ENCODE assay signal across 14 cellular contexts in the genomic region with DNA sequence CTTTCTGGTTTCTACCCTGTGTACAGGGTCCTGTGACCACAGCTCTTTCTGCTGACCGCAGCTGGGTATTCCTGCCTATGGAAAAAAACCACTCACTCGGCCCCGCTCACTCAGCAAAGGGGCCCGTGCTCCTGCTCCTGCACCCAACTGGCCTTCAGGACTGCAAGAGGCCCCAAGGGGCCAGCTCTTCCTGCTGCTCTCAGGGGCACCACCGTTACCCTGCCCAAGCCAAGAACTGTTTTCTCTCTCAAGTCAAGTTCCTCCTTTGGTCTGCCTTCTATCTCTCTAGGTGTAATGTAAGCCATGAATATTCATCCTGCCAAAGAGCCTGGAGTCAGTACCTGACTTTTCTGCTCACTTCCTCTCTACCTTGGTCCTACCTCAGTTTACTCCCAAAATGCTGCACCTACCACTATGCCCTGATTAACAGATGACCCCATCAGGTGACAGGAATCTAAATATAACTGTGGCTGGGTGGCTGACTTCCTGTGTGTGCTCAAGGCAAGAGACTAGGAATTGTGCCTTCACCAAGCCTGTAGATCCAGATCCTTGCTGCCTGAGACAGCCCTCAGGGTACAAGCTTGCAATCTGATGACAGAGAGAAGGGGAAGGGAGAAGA. TPM values are rescaled to one million over a fixed set of nuclear protein-coding genes. Genes with fewer than 3 reads are reported as not detected.
DNase-seq lines count a peak whose midpoint lies in the region; ATAC-seq and TF ChIP-seq lines count a peak whose summit lies in the region.
"Had no signal": no experiment of that assay in that cellular context is flagged by ENCODE, and none has a peak within 500 bp of the region (broad histone marks: within the 10 kb centered on the region; RNA-seq: fewer than 3 reads in every experiment).

No MANE protein-coding gene starts in this region.

- TF ChIP-seq CTCF in MCF 10A (IDR thresholded peaks at IDR 0.05; ENCODE audit: unreplicated experiment) = no peak
- TF ChIP-seq CTCF in mammary epithelial cell (conservative IDR thresholded peaks at IDR 0.05 in 1 of 2, IDR thresholded peaks at IDR 0.05 in 1 of 2; ENCODE audit: extremely low read depth in 1 of 2, insufficient read depth in 1 of 2, low read depth in 1 of 2, low read length in 2 of 2) = no peak
- no peak for TF ChIP-seq CTCF in NB4 (IDR thresholded peaks at IDR 0.05; ENCODE audit: low read depth, low read length)
- TF ChIP-seq CTCF in epithelial cell of esophagus (IDR thresholded peaks at IDR 0.05; ENCODE audit: insufficient read depth, low read depth, low read length, missing control alignments) = no peak

- no peaks in the 10 kb centered on the region for H3K4me1 Mint-ChIP-seq in MCF 10A (ENCODE audit: insufficient read depth, unreplicated experiment)
- peaks cover 35 to 48% of the 10 kb centered on the region in 2 donors for H3K4me1 Mint-ChIP-seq in stimulated activated naive B cell treated with anti-CD40 and anti-IgM and Interleukin-4, amounts not matched to agents 10 μg/mL and 1 μg/mL and 100 μg/mL, for 72 hours
- H3K4me1 Mint-ChIP-seq in activated CD4-positive, alpha-beta T cell treated with anti-CD3 and anti-CD28 coated beads, Interleukin-2, amount 10 ng/mL, durations not matched to agents 7 days and 5 days = peaks cover 11% of the 10 kb centered on the region

- WGBS in mammary epithelial cell (ENCODE audit: low coverage, missing lambda C conversion rate) = 70% methylated on average over 5 of the region's 5 CpGs

- peak; percentile 93 to 94 for ATAC-seq in stimulated activated naive B cell treated with anti-CD40 and anti-IgM and Interleukin-4, amounts not matched to agents 10 μg/mL and 1 μg/mL and 100 μg/mL, for 72 hours (replicated peaks)

- no peaks in the 10 kb centered on the region for H3K27me3 Mint-ChIP-seq in MCF 10A (ENCODE audit: insufficient read depth, unreplicated experiment)
- H3K27me3 Mint-ChIP-seq in stimulated activated naive B cell treated with anti-CD40 and anti-IgM and Interleukin-4, amounts not matched to agents 10 μg/mL and 1 μg/mL and 100 μg/mL, for 72 hours = no peaks in the 10 kb centered on the region
- no peaks in the 10 kb centered on the region for H3K27me3 Mint-ChIP-seq in activated CD4-positive, alpha-beta T cell treated with anti-CD3 and anti-CD28 coated beads, Interleukin-2, amount 10 ng/mL, durations not matched to agents 7 days and 5 days

- H3K4me3 Mint-ChIP-seq in MCF 10A (ENCODE audit: unreplicated experiment) = no peak overlapping the region
- peak overlapping the region; percentile 62 to 76 for H3K4me3 Mint-ChIP-seq in stimulated activated naive B cell treated with anti-CD40 and anti-IgM and Interleukin-4, amounts not matched to agents 10 μg/mL and 1 μg/mL and 100 μg/mL, for 72 hours
- H3K4me3 Mint-ChIP-seq in activated CD4-positive, alpha-beta T cell treated with anti-CD3 and anti-CD28 coated beads, Interleukin-2, amount 10 ng/mL, durations not matched to agents 7 days and 5 days = no peak overlapping the region

- POLR2A ChIA-PET in MCF 10A (lab: Yijun Ruan, JAX) = no interaction called here
- POLR2A ChIA-PET in activated CD4-positive, alpha-beta T cell treated with anti-CD3 and anti-CD28 coated beads, Interleukin-2, amount 10 ng/mL, durations not matched to agents 7 days and 5 days (lab: Charles Lee) = no interaction called here

- H3K79me2 ChIP-seq in mammary epithelial cell (ENCODE audit: insufficient read depth, low read length) = no peaks in the 10 kb centered on the region

- no peaks in the 10 kb centered on the region for H3K9me3 ChIP-seq in mammary epithelial cell (replicated peaks; ENCODE audit: insufficient read depth, low read length)
- H3K9me3 ChIP-seq: prostate gland had no signal

- BruUV-seq in MCF 10A (replicated peaks; lab: Mats Ljungman, UMichigan) (no TSS peak), mammary epithelial cell (replicated peaks; lab: Mats Ljungman, UMichigan) (no TSS peak)

- no peaks in the 10 kb centered on the region for H3K27me3 ChIP-seq in mammary epithelial cell (ENCODE audit: insufficient read depth, low read length)

- no peaks in the 10 kb centered on the region for H3K36me3 ChIP-seq in mammary epithelial cell (ENCODE audit: insufficient read depth, low read length)
- H3K36me3 ChIP-seq: prostate gland had no signal

- no peak overlapping the region for H3K4me3 ChIP-seq in mammary epithelial cell (replicated peaks in 1 of 3; ENCODE audit: insufficient read depth in 1 of 3, low read depth in 2 of 3, low read length in 3 of 3)
- peak overlapping the region; percentile 44 for H3K4me3 ChIP-seq in NB4 (ENCODE audit: low read depth, low read length)
- H3K4me3 ChIP-seq in epithelial cell of esophagus (ENCODE audit: low read length) = no peak overlapping the region
- H3K4me3 ChIP-seq: prostate gland had no signal

- dilution Hi-C loops in mammary epithelial cell (cut with HindIII; ENCODE audit: low sequenced_read_pairs) = no loop called here

- no peaks in the 10 kb centered on the region for H3K9me3 Mint-ChIP-seq in MCF 10A (ENCODE audit: unreplicated experiment)
- H3K9me3 Mint-ChIP-seq in stimulated activated naive B cell treated with anti-CD40 and anti-IgM and Interleukin-4, amounts not matched to agents 10 μg/mL and 1 μg/mL and 100 μg/mL, for 72 hours = no peaks in the 10 kb centered on the region
- H3K9me3 Mint-ChIP-seq in activated CD4-positive, alpha-beta T cell treated with anti-CD3 and anti-CD28 coated beads, Interleukin-2, amount 10 ng/mL, durations not matched to agents 7 days and 5 days = no peaks in the 10 kb centered on the region

- H3K9ac ChIP-seq in mammary epithelial cell (ENCODE audit: insufficient read depth, low read length) = no peak overlapping the region

- peak overlapping the region; percentile 10 for H3K27ac Mint-ChIP-seq in MCF 10A (ENCODE audit: low read depth, unreplicated experiment)
- peak overlapping the region; percentile 84 for H3K27ac Mint-ChIP-seq in stimulated activated naive B cell treated with anti-CD40 and anti-IgM and Interleukin-4, amounts not matched to agents 10 μg/mL and 1 μg/mL and 100 μg/mL, for 72 hours
- H3K27ac Mint-ChIP-seq in activated CD4-positive, alpha-beta T cell treated with anti-CD3 and anti-CD28 coated beads, Interleukin-2, amount 10 ng/mL, durations not matched to agents 7 days and 5 days = no peak overlapping the region

- no peaks in the 10 kb centered on the region for H4K20me1 ChIP-seq in mammary epithelial cell (ENCODE audit: insufficient read depth, low read length)

- CTCF ChIA-PET in MCF 10A (lab: Yijun Ruan, JAX) = interaction anchor here (0.6 to 0.7 kb wide), 2 partner anchors 10 to 1532 kb away, joined by 3 read pairs; no protein-coding TSS in a partner anchor
- CTCF ChIA-PET in mammary epithelial cell (lab: Charles Lee; ENCODE audit: low non-redundant PET) = no interaction called here
- CTCF ChIA-PET in activated CD4-positive, alpha-beta T cell treated with anti-CD3 and anti-CD28 coated beads, Interleukin-2, amount 10 ng/mL, durations not matched to agents 7 days and 5 days (lab: Charles Lee) = interaction anchor here (0.9 to 1.3 kb wide), 3 partner anchors 9 to 184 kb away, joined by 3 read pairs; a partner anchor contains a TSS

- no peak overlapping the region for H3K4me2 ChIP-seq in mammary epithelial cell (ENCODE audit: insufficient read depth, low read depth, low read length)

- TF ChIP-seq POLR2A in NB4 (IDR thresholded peaks at IDR 0.05; ENCODE audit: extremely low read depth, insufficient read length) = peak; percentile 8

- intact Hi-C loops in MCF 10A (cut with micrococcal nuclease) = no loop called here
- intact Hi-C loops in mammary epithelial cell (cut with micrococcal nuclease) = no loop called here

- H3K4me1 ChIP-seq in mammary epithelial cell (ENCODE audit: insufficient read depth, low read length) = no peaks in the 10 kb centered on the region

- no peak for DNase-seq in MCF 10A (ENCODE audit: unreplicated experiment)
- DNase-seq in mammary epithelial cell = no peak
- peak; percentile 94 for DNase-seq in NB4 (ENCODE audit: low read depth)
- peak; percentile 47 for DNase-seq in epithelial cell of esophagus (ENCODE audit: low read depth)
- DNase-seq in stimulated activated naive B cell treated with anti-CD40 and anti-IgM and Interleukin-4, amounts not matched to agents 10 μg/mL and 1 μg/mL and 100 μg/mL, for 72 hours = peak; percentile 51
- no peak for DNase-seq in activated CD4-positive, alpha-beta T cell treated with anti-CD3 and anti-CD28 coated beads for 48 hours
- no peak for DNase-seq in HCEC 1CT
- DNase-seq in activated CD4-positive, alpha-beta T cell treated with anti-CD3 and anti-CD28 coated beads, Interleukin-2, amount 10 ng/mL, durations not matched to agents 7 days and 5 days = no peak
- DNase-seq: amniotic stem cell, NCI-H1105 treated with DMSO at 0.1 percent for 48 hours, NCI-H526 had no signal

- no peak overlapping the region for H2AFZ ChIP-seq in mammary epithelial cell (ENCODE audit: low read depth, low read length)

- in situ Hi-C loops in mammary epithelial cell (cut with MboI; ENCODE audit: low sequenced_read_pairs in 2 of 2) = no loop called here

- H3K27ac ChIP-seq in mammary epithelial cell (ENCODE audit: insufficient read depth, low read depth, low read length) = no peak overlapping the region
- H3K27ac ChIP-seq: prostate gland had no signal

- H3K36me3 Mint-ChIP-seq in MCF 10A (ENCODE audit: insufficient read depth, unreplicated experiment) = no peaks in the 10 kb centered on the region
- H3K36me3 Mint-ChIP-seq in stimulated activated naive B cell treated with anti-CD40 and anti-IgM and Interleukin-4, amounts not matched to agents 10 μg/mL and 1 μg/mL and 100 μg/mL, for 72 hours = peaks cover 2 to 9% of the 10 kb centered on the region in 2 donors
- no peaks in the 10 kb centered on the region for H3K36me3 Mint-ChIP-seq in activated CD4-positive, alpha-beta T cell treated with anti-CD3 and anti-CD28 coated beads, Interleukin-2, amount 10 ng/mL, durations not matched to agents 7 days and 5 days (ENCODE audit: low read depth)

RNA-seq across cellular contexts. Expression of a gene that starts 20.4 kb away (rescaled TPM):
- total RNA-seq in MCF 10A (2022) (not detected in 2 replicates), mammary epithelial cell (not detected)
- polyA plus RNA-seq in mammary epithelial cell = not detected
- not detected for polyA minus RNA-seq in mammary epithelial cell
- not detected for total RNA-seq in activated CD4-positive, alpha-beta T cell treated with anti-CD3 and anti-CD28 coated beads, Interleukin-2, amount 10 ng/mL, durations not matched to agents 7 days and 5 days
- total RNA-seq: T-helper 1 cell treated with Interleukin-12 subunit alpha and Interleukin-12 subunit beta and Interleukin-4 antibody, amounts not matched to agents 30 ng/mL and 1 ng/mL, for 36 hours had no signal
- polyA plus RNA-seq: AG04450 had no signal

RNA-seq across cellular contexts. Expression of a gene that starts 27.1 kb away (rescaled TPM):
- total RNA-seq in MCF 10A (2022) = 49.5 and 50.1 TPM in 2 replicates
- total RNA-seq in mammary epithelial cell = 10 to 100 TPM; 29.3 to 40.9 TPM
- 14.6 TPM for polyA plus RNA-seq in mammary epithelial cell
- polyA minus RNA-seq in mammary epithelial cell = 29.4 TPM
- 10 to 100 TPM; 37.6 to 40.4 TPM for total RNA-seq in activated CD4-positive, alpha-beta T cell treated with anti-CD3 and anti-CD28 coated beads, Interleukin-2, amount 10 ng/mL, durations not matched to agents 7 days and 5 days

Comparison
In these comparisons a context has a peak if more than half of its experiments do, and no peak if none do; other contexts are left out.
1. DNase-seq: peak in NB4 (single experiment), epithelial cell of esophagus (single experiment) and stimulated activated naive B cell treated with anti-CD40 and anti-IgM and Interleukin-4, amounts not matched to agents 10 μg/mL and 1 μg/mL and 100 μg/mL, for 72 hours (single experiment); none in MCF 10A (single experiment), mammary epithelial cell (single experiment), activated CD4-positive, alpha-beta T cell treated with anti-CD3 and anti-CD28 coated beads for 48 hours (single experiment), HCEC 1CT (single experiment) and activated CD4-positive, alpha-beta T cell treated with anti-CD3 and anti-CD28 coated beads, Interleukin-2, amount 10 ng/mL, durations not matched to agents 7 days and 5 days (single experiment).
2. H3K4me3 Mint-ChIP-seq: peak in stimulated activated naive B cell treated with anti-CD40 and anti-IgM and Interleukin-4, amounts not matched to agents 10 μg/mL and 1 μg/mL and 100 μg/mL, for 72 hours (2 of 2); none in MCF 10A (single experiment) and activated CD4-positive, alpha-beta T cell treated with anti-CD3 and anti-CD28 coated beads, Interleukin-2, amount 10 ng/mL, durations not matched to agents 7 days and 5 days (single experiment).